7 cellular contexts compared by ENCODE assay signal in genomic region chr13:95272076-95272475, GRCh38. TPM values are rescaled to one million over a fixed set of nuclear protein-coding genes. Genes with fewer than 3 reads are reported as not detected.
DNase-seq lines count a peak whose midpoint lies in the region; ATAC-seq and TF ChIP-seq lines count a peak whose summit lies in the region.
"Not testable (repeated sequence)": the region's sequence is repeated elsewhere in the genome, so short reads cannot be mapped to it uniquely, and the experiment has no call there.

No MANE protein-coding gene starts in this region.

- intact Hi-C loops in heart left ventricle (cut with DNase I), result not testable (repeated sequence)

- H3K4me2 ChIP-seq in BLaER1 treated with 17β-estradiol and CSF1 and Interleukin-3, amounts not matched to agents 10 nM and 100 nM, result peak overlapping the region; percentile 3 to 56 (median 44); a peak in 17 of 22 replicates
- H3K4me2 ChIP-seq in smooth muscle cell, result peak overlapping the region; percentile 79

- H3K9ac ChIP-seq in BLaER1 treated with 17β-estradiol and CSF1 and Interleukin-3, amounts not matched to agents 10 nM and 100 nM, result not testable (repeated sequence)
- peak overlapping the region; percentile 71 for H3K9ac ChIP-seq in smooth muscle cell (ENCODE audit: low read depth)

- H3K79me2 ChIP-seq in smooth muscle cell (ENCODE audit: low read depth), result peaks cover 20% of the 10 kb centered on the region

- peaks cover 24% of the 10 kb centered on the region for H3F3A ChIP-seq in smooth muscle cell (ENCODE audit: low read depth)

- not testable (repeated sequence) for H3K4me3 ChIP-seq in BLaER1 treated with 17β-estradiol and CSF1 and Interleukin-3, amounts not matched to agents 10 nM and 100 nM; Peyer's patch; brain microvascular endothelial cell (ENCODE audit: low read depth, low read length); heart left ventricle; mesodermal cell (ENCODE audit: extremely low read depth, insufficient read depth, low read length, poor library complexity, severe bottlenecking); smooth muscle cell

- 86 to 92% (median 91%) methylated on average over 7 of the region's 7 CpGs for WGBS in heart left ventricle, 4 donors
- WGBS in mesodermal cell (ENCODE audit: insufficient coverage in 2 of 2), 2 experiments, result 55 to 96% methylated on average over 4 to 5 of the region's 7 CpGs
- 79% methylated on average over 7 of the region's 7 CpGs for WGBS in smooth muscle cell (ENCODE audit: low lambda C conversion rate)

- H3K27me3 ChIP-seq in BLaER1 treated with 17β-estradiol and CSF1 and Interleukin-3, amounts not matched to agents 10 nM and 100 nM; Peyer's patch; brain microvascular endothelial cell (replicated peaks); heart left ventricle; smooth muscle cell (ENCODE audit: low read depth): not testable (repeated sequence)

- in situ Hi-C loops in brain microvascular endothelial cell (cut with HindIII; ENCODE audit: low pct_ligation_motif_present, low sequenced_read_pairs), result not testable (repeated sequence)

- peaks cover 53% of the 10 kb centered on the region for H3K4me1 Mint-ChIP-seq in osteocyte (ENCODE audit: unreplicated experiment)

- not testable (repeated sequence) for TF ChIP-seq CTCF in Peyer's patch (IDR thresholded peaks at IDR 0.05); brain microvascular endothelial cell (IDR thresholded peaks at IDR 0.05; ENCODE audit: low read depth, low read length, missing control alignments); heart left ventricle (IDR thresholded peaks at IDR 0.05); osteocyte (IDR thresholded peaks at IDR 0.05); smooth muscle cell (IDR thresholded peaks at IDR 0.05; ENCODE audit: borderline replicate concordance, insufficient read depth, poor library complexity, severe bottlenecking)

- not testable (repeated sequence) for H2AFZ ChIP-seq in smooth muscle cell (ENCODE audit: low read depth)

- H3K27ac Mint-ChIP-seq in osteocyte (ENCODE audit: unreplicated experiment), result peak overlapping the region; percentile 90

- H4K20me1 ChIP-seq in BLaER1 treated with 17β-estradiol and CSF1 and Interleukin-3, amounts not matched to agents 10 nM and 100 nM, result peaks cover 0 to 68% (median 4%) of the 10 kb centered on the region in 11 experiments; a peak in 10 of 22 replicates
- not testable (repeated sequence) for H4K20me1 ChIP-seq in smooth muscle cell (ENCODE audit: low read depth)

- TF ChIP-seq POLR2A in Peyer's patch (IDR thresholded peaks at IDR 0.05); heart left ventricle (IDR thresholded peaks at IDR 0.05): not testable (repeated sequence)

- H3K27me3 Mint-ChIP-seq in osteocyte (ENCODE audit: unreplicated experiment), result not testable (repeated sequence)

- peaks cover 20 to 38% (median 32%) of the 10 kb centered on the region in 10 experiments for H3K4me1 ChIP-seq in BLaER1 treated with 17β-estradiol and CSF1 and Interleukin-3, amounts not matched to agents 10 nM and 100 nM
- H3K4me1 ChIP-seq in Peyer's patch (peaks cover 0 to 22% (median 0%) of the 10 kb centered on the region in 4 donors), heart left ventricle (peaks cover 0 to 33% (median 7%) of the 10 kb centered on the region in 12 donors), mesodermal cell (ENCODE audit: control insufficient read depth, insufficient read depth, low read length, poor library complexity, severe bottlenecking) (peaks cover 42% of the 10 kb centered on the region), smooth muscle cell (ENCODE audit: low read depth) (peaks cover 29% of the 10 kb centered on the region)

- not testable (repeated sequence) for H3K4me3 Mint-ChIP-seq in osteocyte (ENCODE audit: unreplicated experiment)

- H3K9me3 Mint-ChIP-seq in osteocyte (ENCODE audit: unreplicated experiment), result not testable (repeated sequence)

- H3K27ac ChIP-seq in BLaER1 treated with 17β-estradiol and CSF1 and Interleukin-3, amounts not matched to agents 10 nM and 100 nM, result not testable (repeated sequence)
- peak overlapping the region; percentile 31 to 76 (median 57) for H3K27ac ChIP-seq in Peyer's patch
- peak overlapping the region; percentile 64 for H3K27ac ChIP-seq in brain microvascular endothelial cell
- H3K27ac ChIP-seq in heart left ventricle, result peak overlapping the region in 9 of 12 donors; percentile 6 to 79 (median 36)
- peak overlapping the region; percentile 42 for H3K27ac ChIP-seq in mesodermal cell (ENCODE audit: low read depth, low read length, severe bottlenecking)
- H3K27ac ChIP-seq in smooth muscle cell (ENCODE audit: low read depth), result peak overlapping the region; percentile 97

- ATAC-seq in heart left ventricle, result not testable (repeated sequence)

- not testable (repeated sequence) for DNase-seq in Peyer's patch; brain microvascular endothelial cell; heart left ventricle; osteocyte (ENCODE audit: extremely low spot score, unreplicated experiment); smooth muscle cell (lab: John Stamatoyannopoulos, UW; ENCODE audit: unreplicated experiment)

- peaks cover 0 to 32% (median 14%) of the 10 kb centered on the region in 11 experiments; a peak in 13 of 22 replicates for H3K9me3 ChIP-seq in BLaER1 treated with 17β-estradiol and CSF1 and Interleukin-3, amounts not matched to agents 10 nM and 100 nM (replicated peaks in 1 of 11)
- H3K9me3 ChIP-seq in Peyer's patch; heart left ventricle; mesodermal cell (ENCODE audit: control insufficient read depth, low read length); smooth muscle cell (replicated peaks; ENCODE audit: low read depth): not testable (repeated sequence)

- not testable (repeated sequence) for H3K36me3 Mint-ChIP-seq in osteocyte (ENCODE audit: unreplicated experiment)

- H3K36me3 ChIP-seq in BLaER1 treated with 17β-estradiol and CSF1 and Interleukin-3, amounts not matched to agents 10 nM and 100 nM, result peaks cover 8 to 28% (median 21%) of the 10 kb centered on the region in 11 experiments; a peak in 16 of 22 replicates
- H3K36me3 ChIP-seq in Peyer's patch; brain microvascular endothelial cell (replicated peaks); heart left ventricle; mesodermal cell (ENCODE audit: control insufficient read depth, insufficient read depth, low read length); smooth muscle cell (ENCODE audit: low read depth): not testable (repeated sequence)

RNA-seq across cellular contexts. Expression of gene ABCC4, which starts 29.2 kb away (rescaled TPM):
- total RNA-seq in Peyer's patch (10 to 100 TPM in 3 of 4 donors, 1 to 10 TPM in 1; 7.2 to 81.7 (median 13.7) TPM), heart left ventricle (1 to 10 TPM; 2.5 to 9.0 (median 5.5) TPM), osteocyte (4.0 and 4.5 TPM in 2 replicates), smooth muscle cell (35.9 and 37.7 TPM in 2 replicates)
- polyA plus RNA-seq in heart left ventricle (1 to 10 TPM in 1 of 2 donors, under 1 TPM in 1; 0.69 to 2.3 TPM), smooth muscle cell (11.9 and 15.4 TPM in 2 replicates)
- polyA plus RNA-seq in mesodermal cell (2013, experiment 1 of 2), result 12.1 TPM
- 10.1 TPM for polyA plus RNA-seq in mesodermal cell (2013, experiment 2 of 2)
